In the genomic region with DNA sequence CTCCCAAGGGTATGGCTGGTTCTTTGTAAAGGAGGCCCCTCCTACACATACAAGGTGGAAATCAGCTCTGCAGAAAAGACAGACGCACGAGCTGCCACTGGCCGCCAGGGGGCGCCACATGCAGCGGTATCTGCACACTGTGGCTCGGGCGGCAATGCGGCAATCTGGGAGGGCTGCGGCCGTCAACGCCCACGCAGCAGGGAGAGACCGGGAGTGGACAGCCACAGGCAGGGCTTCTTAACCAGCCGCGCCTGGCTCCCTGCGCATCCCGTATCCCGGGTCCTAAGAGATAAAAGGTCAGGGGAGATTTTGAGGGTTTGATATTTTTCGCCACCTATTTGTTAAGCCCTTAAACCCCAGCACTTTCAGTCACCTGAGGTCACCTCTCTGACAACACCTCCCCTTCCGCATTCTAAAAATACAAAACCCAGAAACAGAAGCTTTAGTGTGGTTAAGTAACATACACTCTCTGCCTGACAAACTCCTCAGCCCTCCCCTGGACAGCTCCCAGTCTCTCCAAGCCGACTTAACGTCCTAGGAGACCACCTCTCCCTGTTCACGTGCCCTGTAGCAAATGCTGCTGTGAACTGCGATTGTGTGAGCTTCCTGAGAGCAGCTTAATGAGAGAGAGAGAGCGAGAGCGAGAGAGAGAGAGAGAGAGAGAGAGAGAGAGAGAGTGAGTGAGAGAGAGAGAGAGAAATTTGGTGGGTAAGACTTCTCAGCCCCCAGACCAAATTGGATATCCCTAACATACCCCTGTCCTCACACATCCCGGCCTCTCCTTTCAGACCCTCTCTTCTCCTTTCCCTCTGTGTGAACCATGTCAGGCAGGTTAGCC, we compare ENCODE assay signal across 8 cellular contexts. TPM values are rescaled to one million over a fixed set of nuclear protein-coding genes. Genes with fewer than 3 reads are reported as not detected.
DNase-seq lines count a peak whose midpoint lies in the region; ATAC-seq, FAIRE-seq and TF ChIP-seq lines count a peak whose summit lies in the region.

No MANE protein-coding gene starts in this region.

- TF ChIP-seq CTCF in adrenal gland (IDR thresholded peaks at IDR 0.05): peak; percentile 76 to 90 (median 84)

- DNase-seq in GM12891 (ENCODE audit: insufficient read length, low spot score) (peak; percentile 64), NCI-H1105 (lab: John Stamatoyannopoulos, UW) (peak; percentile 88), T follicular helper cell (ENCODE audit: low read depth) (peak; percentile 83), adrenal gland (peak; percentile 69 to 91 (median 76)), left cardiac atrium (peak; percentile 92), putamen (ENCODE audit: low spot score) (peak; percentile 74), GOT3 (lab: John Stamatoyannopoulos, UW) (no peak)

- no peak overlapping the region for H3K27ac ChIP-seq in adrenal gland

- WGBS in adrenal gland, 4 donors: 5 to 11% (median 7%) methylated on average over 19 to 27 of the region's 27 CpGs

- H3K4me3 ChIP-seq in adrenal gland: peak overlapping the region in 1 of 4 donors; percentile 26

- intact Hi-C loops in adrenal gland (cut with DNase I) (loop anchor here (5.0 to 10.0 kb wide), 3 partner anchors 65 to 95 kb away; no protein-coding TSS in a partner anchor), left cardiac atrium (cut with DNase I) (loop anchor here (2.0 to 5.0 kb wide), 3 partner anchors 92 to 163 kb away; no protein-coding TSS in a partner anchor)

- no peaks in the 10 kb centered on the region for H3K9me3 ChIP-seq in adrenal gland (replicated peaks in 1 of 3)

- ATAC-seq in HG02759 (IDR thresholded peaks at IDR 0.05; ENCODE audit: unreplicated experiment) (peak; percentile 87), left cardiac atrium (peak; percentile 89 to 95)

- H3K4me1 ChIP-seq in adrenal gland (replicated peaks in 1 of 2): no peaks in the 10 kb centered on the region

- FAIRE-seq in GM12891 (lab: Jason Lieb, UNC): peak; percentile 99

- TF ChIP-seq POLR2A in GM12891 (IDR thresholded peaks at IDR 0.05; ENCODE audit: low read depth, low read length) (no peak), adrenal gland (IDR thresholded peaks at IDR 0.05) (no peak)

- peaks cover 21% of the 10 kb centered on the region for H3K27me3 ChIP-seq in adrenal gland

- no peaks in the 10 kb centered on the region for H3K36me3 ChIP-seq in adrenal gland (replicated peaks in 1 of 2)

TF ChIP-seq in GM12891, 5 proteins besides CTCF, POLR2A, EP300 and RAD21:
- TF ChIP-seq SPI1 (IDR thresholded peaks at IDR 0.05; ENCODE audit: low read depth, low read length) (peak; percentile 74), TAF1 (IDR thresholded peaks at IDR 0.05; ENCODE audit: low read depth, low read length) (no peak)

RNA-seq across cellular contexts. Expression of gene KCNA2, which starts 13.5 kb away (rescaled TPM):
- 0.10 TPM for polyA plus RNA-seq in GM12891 (2012; ENCODE audit: low read depth, missing spikeins)
- total RNA-seq in adrenal gland (10 to 100 TPM in 1 of 8 donors, 1 to 10 TPM in 2, under 1 TPM in 4, not detected in 1; 0.23 to 16.9 (median 0.51) TPM), left cardiac atrium (1 to 10 TPM in 1 of 2 donors, under 1 TPM in 1; 0.60 to 1.8 TPM)
- polyA plus RNA-seq in adrenal gland: under 1 TPM; 0.08 to 0.38 (median 0.10) TPM

RNA-seq across cellular contexts. Expression of gene KCNA3, which starts 55.1 kb away (rescaled TPM):
- polyA plus RNA-seq in GM12891 (2012; ENCODE audit: low read depth, missing spikeins): 0.18 TPM
- total RNA-seq in adrenal gland (1 to 10 TPM in 3 of 8 donors, under 1 TPM in 5; 0.12 to 1.9 (median 0.85) TPM), left cardiac atrium (1 to 10 TPM; 2.0 to 2.7 TPM)
- under 1 TPM; 0.07 to 0.38 (median 0.16) TPM for polyA plus RNA-seq in adrenal gland
